8 cellular contexts compared by ENCODE assay signal in the genomic region with DNA sequence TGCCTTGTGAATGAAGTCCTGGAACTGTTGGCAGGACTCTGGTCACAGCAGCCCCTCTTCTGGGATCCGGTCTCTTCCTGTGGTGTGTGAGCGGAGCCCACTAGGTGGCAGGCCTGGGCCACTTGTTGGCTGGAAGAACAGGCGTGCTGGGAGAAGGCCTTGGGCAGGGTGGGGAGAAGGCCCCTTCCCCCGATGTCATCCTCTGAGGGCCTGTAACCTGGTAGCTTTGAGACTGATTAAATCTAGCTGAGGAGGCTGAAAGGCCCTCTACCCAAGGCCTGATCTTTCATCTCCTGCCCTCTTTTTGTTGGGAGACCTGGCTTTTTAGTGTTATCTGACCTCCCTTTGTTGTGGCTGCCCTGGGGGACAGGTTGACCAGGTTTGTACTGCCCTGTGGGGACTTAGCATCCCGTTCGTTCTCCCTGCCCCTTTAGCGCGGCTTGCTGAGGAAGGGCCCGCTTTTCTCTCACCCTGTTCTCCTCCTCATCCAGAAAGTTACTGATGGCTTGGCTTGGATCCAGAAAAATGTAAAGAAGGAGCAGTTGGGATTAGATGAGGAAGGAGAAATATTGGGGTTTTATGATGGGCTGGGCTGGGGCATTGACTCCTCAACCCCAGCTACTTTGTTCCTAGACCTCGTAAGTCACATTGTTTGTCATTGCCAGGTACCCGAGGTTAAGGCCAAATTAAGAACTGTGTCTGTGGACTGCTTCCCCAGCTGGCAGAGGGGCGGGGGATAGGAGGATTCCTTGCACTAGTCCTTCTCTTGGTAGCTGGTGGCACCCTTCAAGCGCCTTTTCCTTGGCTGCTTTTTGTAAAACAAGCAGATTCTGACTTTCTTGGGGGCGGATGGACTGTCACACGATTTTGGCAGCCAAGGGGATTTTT.
DNase-seq lines count a peak whose midpoint lies in the region; ATAC-seq and TF ChIP-seq lines count a peak whose summit lies in the region.

No MANE protein-coding gene starts in this region.

- peak; percentile 39 for DNase-seq in GM06990 (ENCODE audit: extremely low read depth, insufficient read length)
- DNase-seq in NCI-H526 (lab: John Stamatoyannopoulos, UW): peak; percentile 25 to 79
- peak; percentile 74 for DNase-seq in activated CD8-positive, alpha-beta memory T cell treated with anti-CD3 and anti-CD28 coated beads for 24 hours
- peak; percentile 31 for DNase-seq in epithelial cell of prostate (ENCODE audit: low read depth, low spot score)
- peak; percentile 33 for DNase-seq in middle frontal gyrus (ENCODE audit: extremely low spot score, low spot score)

- peak; percentile 85 for TF ChIP-seq CTCF in GM06990 (IDR thresholded peaks at IDR 0.05; ENCODE audit: insufficient read depth, low read length, poor library complexity, severe bottlenecking)

- H3K27me3 ChIP-seq in GM06990 (replicated peaks; ENCODE audit: control insufficient read depth, insufficient read depth, low read length): no peaks in the 10 kb centered on the region

- H3K4me3 Mint-ChIP-seq in stimulated activated memory B cell treated with anti-CD40 and anti-IgM and Interleukin-4, amounts not matched to agents 10 μg/mL and 1 μg/mL and 100 μg/mL, for 72 hours: no peak overlapping the region

- H3K4me3 ChIP-seq in GM06990 (replicated peaks; ENCODE audit: low read depth, low read length): no peak overlapping the region

- H3K36me3 Mint-ChIP-seq in stimulated activated memory B cell treated with anti-CD40 and anti-IgM and Interleukin-4, amounts not matched to agents 10 μg/mL and 1 μg/mL and 100 μg/mL, for 72 hours: peaks cover 5% of the 10 kb centered on the region

- H3K27me3 Mint-ChIP-seq in stimulated activated memory B cell treated with anti-CD40 and anti-IgM and Interleukin-4, amounts not matched to agents 10 μg/mL and 1 μg/mL and 100 μg/mL, for 72 hours: no peaks in the 10 kb centered on the region

- peak; percentile 67 for ATAC-seq in HG03139 (IDR thresholded peaks at IDR 0.05; ENCODE audit: unreplicated experiment)
- peak; percentile 85 for ATAC-seq in stimulated activated memory B cell treated with anti-CD40 and anti-IgM and Interleukin-4, amounts not matched to agents 10 μg/mL and 1 μg/mL and 100 μg/mL, for 72 hours
- no peak for ATAC-seq in GM19324 (IDR thresholded peaks at IDR 0.05; ENCODE audit: low FRiP score, unreplicated experiment)

- no peaks in the 10 kb centered on the region for H3K36me3 ChIP-seq in GM06990 (ENCODE audit: control insufficient read depth, insufficient read depth, low read length)

- peak overlapping the region; percentile 93 for H3K27ac ChIP-seq in epithelial cell of prostate

- H3K4me1 Mint-ChIP-seq in stimulated activated memory B cell treated with anti-CD40 and anti-IgM and Interleukin-4, amounts not matched to agents 10 μg/mL and 1 μg/mL and 100 μg/mL, for 72 hours: peaks cover 3% of the 10 kb centered on the region

- no peaks in the 10 kb centered on the region for H3K9me3 Mint-ChIP-seq in stimulated activated memory B cell treated with anti-CD40 and anti-IgM and Interleukin-4, amounts not matched to agents 10 μg/mL and 1 μg/mL and 100 μg/mL, for 72 hours

- no peak overlapping the region for H3K27ac Mint-ChIP-seq in stimulated activated memory B cell treated with anti-CD40 and anti-IgM and Interleukin-4, amounts not matched to agents 10 μg/mL and 1 μg/mL and 100 μg/mL, for 72 hours
